Comparison of ENCODE assay signal across 2 cellular contexts in the genomic region with DNA sequence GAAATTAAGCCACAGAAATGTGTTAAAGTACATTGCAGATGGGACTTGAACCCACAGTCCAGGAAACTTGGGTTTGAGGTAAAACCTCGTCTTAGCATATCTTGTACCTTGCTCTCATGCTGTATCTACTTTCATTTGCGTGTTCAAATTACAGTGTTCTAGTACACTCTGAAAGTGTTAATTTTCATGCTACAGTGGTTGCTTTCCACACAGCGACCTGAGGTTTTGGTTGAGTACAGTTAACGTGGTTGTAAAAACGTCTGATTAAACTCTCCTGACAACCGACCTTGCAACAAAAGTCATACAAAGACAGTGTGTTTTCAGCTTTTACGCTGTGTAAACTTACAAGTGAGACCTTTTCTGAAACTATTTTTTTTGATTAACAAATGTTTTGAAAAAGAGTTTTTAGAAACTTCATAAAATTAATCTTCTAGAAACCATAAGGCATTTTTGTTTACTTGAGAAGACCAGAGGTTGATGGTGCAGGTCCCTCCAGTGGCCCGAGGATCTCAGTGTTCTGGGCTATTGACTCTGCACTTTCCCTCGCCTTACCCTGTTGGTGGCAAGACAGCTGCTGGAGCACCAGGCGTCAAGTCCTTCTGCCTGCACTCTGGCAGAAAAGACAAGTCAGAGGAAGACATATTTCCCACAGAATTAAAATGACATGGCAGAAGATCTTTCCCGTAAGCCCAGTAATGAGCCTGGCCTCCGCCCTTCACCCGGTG.
TF ChIP-seq lines count a peak whose summit lies in the region.

No MANE protein-coding gene starts in this region.

TF ChIP-seq in IMR-90, 13 proteins besides CTCF, POLR2A, EP300 and RAD21:
- TF ChIP-seq CHD1 (IDR thresholded peaks at IDR 0.05; ENCODE audit: low read depth, low read length) = no peak
- no peak for TF ChIP-seq BHLHE40 (IDR thresholded peaks at IDR 0.05; ENCODE audit: low read depth, low read length)
- no peak for TF ChIP-seq MAFK (IDR thresholded peaks at IDR 0.05; ENCODE audit: low read depth, low read length)
- no peak for TF ChIP-seq RFX5 (IDR thresholded peaks at IDR 0.05; ENCODE audit: low read depth, low read length)
- TF ChIP-seq FOS (IDR thresholded peaks at IDR 0.05; ENCODE audit: low read depth, low read length) = no peak
- no peak for TF ChIP-seq RCOR1 (IDR thresholded peaks at IDR 0.05; ENCODE audit: insufficient replicate concordance, low read length)
- no peak for TF ChIP-seq CEBPB (IDR thresholded peaks at IDR 0.05; ENCODE audit: low read depth, low read length)
- TF ChIP-seq MXI1 (IDR thresholded peaks at IDR 0.05; ENCODE audit: borderline replicate concordance, low read depth, low read length) = no peak
- TF ChIP-seq, protein P1, sequence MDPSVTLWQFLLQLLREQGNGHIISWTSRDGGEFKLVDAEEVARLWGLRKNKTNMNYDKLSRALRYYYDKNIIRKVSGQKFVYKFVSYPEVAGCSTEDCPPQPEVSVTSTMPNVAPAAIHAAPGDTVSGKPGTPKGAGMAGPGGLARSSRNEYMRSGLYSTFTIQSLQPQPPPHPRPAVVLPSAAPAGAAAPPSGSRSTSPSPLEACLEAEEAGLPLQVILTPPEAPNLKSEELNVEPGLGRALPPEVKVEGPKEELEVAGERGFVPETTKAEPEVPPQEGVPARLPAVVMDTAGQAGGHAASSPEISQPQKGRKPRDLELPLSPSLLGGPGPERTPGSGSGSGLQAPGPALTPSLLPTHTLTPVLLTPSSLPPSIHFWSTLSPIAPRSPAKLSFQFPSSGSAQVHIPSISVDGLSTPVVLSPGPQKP (IDR thresholded peaks at IDR 0.05; ENCODE audit: borderline replicate concordance, low read depth, low read length) = no peak
- TF ChIP-seq, protein P2, sequence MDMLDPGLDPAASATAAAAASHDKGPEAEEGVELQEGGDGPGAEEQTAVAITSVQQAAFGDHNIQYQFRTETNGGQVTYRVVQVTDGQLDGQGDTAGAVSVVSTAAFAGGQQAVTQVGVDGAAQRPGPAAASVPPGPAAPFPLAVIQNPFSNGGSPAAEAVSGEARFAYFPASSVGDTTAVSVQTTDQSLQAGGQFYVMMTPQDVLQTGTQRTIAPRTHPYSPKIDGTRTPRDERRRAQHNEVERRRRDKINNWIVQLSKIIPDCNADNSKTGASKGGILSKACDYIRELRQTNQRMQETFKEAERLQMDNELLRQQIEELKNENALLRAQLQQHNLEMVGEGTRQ (IDR thresholded peaks at IDR 0.05; ENCODE audit: low read depth, low read length) = no peak
- no peak for TF ChIP-seq NFE2L2 (IDR thresholded peaks at IDR 0.05; ENCODE audit: low read depth, low read length)
- no peak for TF ChIP-seq SMC3 (IDR thresholded peaks at IDR 0.05; ENCODE audit: low read depth, low read length)
- no peak for TF ChIP-seq MAZ (IDR thresholded peaks at IDR 0.05; ENCODE audit: borderline replicate concordance, low read depth, low read length)

TF ChIP-seq in K562, 482 proteins besides CTCF, POLR2A, EP300 and RAD21:
- TF ChIP-seq TOE1 (IDR thresholded peaks at IDR 0.05; ENCODE audit: borderline replicate concordance) = no peak
- TF ChIP-seq TOE1 (CRISPR knock-in tag; IDR thresholded peaks at IDR 0.05; ENCODE audit: borderline replicate concordance, low read depth) = no peak
- no peak for TF ChIP-seq ZNF311 (CRISPR knock-in tag; IDR thresholded peaks at IDR 0.05)
- TF ChIP-seq, protein P3, sequence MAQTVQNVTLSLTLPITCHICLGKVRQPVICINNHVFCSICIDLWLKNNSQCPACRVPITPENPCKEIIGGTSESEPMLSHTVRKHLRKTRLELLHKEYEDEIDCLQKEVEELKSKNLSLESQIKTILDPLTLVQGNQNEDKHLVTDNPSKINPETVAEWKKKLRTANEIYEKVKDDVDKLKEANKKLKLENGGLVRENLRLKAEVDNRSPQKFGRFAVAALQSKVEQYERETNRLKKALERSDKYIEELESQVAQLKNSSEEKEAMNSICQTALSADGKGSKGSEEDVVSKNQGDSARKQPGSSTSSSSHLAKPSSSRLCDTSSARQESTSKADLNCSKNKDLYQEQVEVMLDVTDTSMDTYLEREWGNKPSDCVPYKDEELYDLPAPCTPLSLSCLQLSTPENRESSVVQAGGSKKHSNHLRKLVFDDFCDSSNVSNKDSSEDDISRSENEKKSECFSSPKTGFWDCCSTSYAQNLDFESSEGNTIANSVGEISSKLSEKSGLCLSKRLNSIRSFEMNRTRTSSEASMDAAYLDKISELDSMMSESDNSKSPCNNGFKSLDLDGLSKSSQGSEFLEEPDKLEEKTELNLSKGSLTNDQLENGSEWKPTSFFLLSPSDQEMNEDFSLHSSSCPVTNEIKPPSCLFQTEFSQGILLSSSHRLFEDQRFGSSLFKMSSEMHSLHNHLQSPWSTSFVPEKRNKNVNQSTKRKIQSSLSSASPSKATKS (CRISPR knock-in tag; IDR thresholded peaks at IDR 0.05) = no peak
- no peak for TF ChIP-seq ADNP (tag; IDR thresholded peaks at IDR 0.05)
- TF ChIP-seq L3MBTL2 (IDR thresholded peaks at IDR 0.05) = no peak
- no peak for TF ChIP-seq OTX1 (CRISPR knock-in tag; IDR thresholded peaks at IDR 0.05)
- no peak for TF ChIP-seq ETV1 (tag; conservative IDR thresholded peaks at IDR 0.05; ENCODE audit: low read depth)
- TF ChIP-seq, protein P4, sequence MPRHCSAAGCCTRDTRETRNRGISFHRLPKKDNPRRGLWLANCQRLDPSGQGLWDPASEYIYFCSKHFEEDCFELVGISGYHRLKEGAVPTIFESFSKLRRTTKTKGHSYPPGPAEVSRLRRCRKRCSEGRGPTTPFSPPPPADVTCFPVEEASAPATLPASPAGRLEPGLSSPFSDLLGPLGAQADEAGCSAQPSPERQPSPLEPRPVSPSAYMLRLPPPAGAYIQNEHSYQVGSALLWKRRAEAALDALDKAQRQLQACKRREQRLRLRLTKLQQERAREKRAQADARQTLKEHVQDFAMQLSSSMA (CRISPR knock-in tag; IDR thresholded peaks at IDR 0.05) = no peak
- no peak for TF ChIP-seq FOXP1 (CRISPR knock-in tag; IDR thresholded peaks at IDR 0.05)
- TF ChIP-seq, protein P5, sequence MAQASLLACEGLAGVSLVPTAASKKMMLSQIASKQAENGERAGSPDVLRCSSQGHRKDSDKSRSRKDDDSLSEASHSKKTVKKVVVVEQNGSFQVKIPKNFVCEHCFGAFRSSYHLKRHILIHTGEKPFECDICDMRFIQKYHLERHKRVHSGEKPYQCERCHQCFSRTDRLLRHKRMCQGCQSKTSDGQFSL (CRISPR knock-in tag; IDR thresholded peaks at IDR 0.05) = no peak
- TF ChIP-seq, protein P5 (tag; IDR thresholded peaks at IDR 0.05) = no peak
- no peak for TF ChIP-seq ETV5 (CRISPR knock-in tag; IDR thresholded peaks at IDR 0.05; ENCODE audit: low read depth)
